ENCODE assay signal across 14 cellular contexts in the genomic region with DNA sequence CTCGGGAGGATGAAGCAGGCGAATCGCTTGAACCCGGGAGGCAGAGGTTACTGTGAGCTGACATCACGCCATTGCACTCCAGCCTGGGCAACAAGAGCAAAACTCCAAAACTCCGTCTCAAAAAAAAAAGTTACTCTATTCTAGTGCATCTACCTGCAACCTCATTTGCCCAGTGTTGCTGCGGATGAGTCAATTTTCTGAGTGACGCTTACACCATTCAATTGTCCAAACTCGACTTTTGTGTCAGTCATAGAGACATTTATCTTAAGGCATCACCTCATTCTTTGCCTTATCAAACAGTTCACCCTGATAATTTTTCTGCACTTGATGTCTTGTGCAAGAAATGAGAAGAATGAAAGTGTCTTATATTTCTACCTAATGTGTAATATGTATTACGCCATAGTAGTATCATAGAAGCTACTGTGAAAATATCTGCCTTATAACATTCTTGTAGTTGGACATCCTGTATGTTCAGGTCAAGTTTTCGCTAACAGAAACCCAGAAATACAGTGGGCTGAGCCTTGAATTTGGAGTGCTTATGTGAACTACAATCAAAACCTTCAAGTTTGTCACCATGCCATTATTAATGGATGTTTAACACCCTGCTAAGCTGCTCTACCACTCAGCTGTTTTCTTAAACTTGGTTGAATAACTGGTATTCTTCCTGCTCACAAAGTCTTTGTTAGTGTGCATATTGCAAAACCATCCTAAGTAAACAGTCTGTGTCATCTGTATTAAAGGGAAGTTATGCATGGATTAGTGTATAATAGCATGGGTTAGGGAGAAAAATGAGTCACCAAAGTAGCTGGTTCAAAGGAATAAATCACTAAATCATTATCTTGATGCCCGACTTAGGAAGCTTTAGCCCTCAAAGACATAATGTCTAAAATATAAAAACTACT.
DNase-seq lines count a peak whose midpoint lies in the region; ATAC-seq and TF ChIP-seq lines count a peak whose summit lies in the region.
"Had no signal": no experiment of that assay in that cellular context is flagged by ENCODE, and none has a peak within 500 bp of the region (broad histone marks: within the 10 kb centered on the region; RNA-seq: fewer than 3 reads in every experiment).

No MANE protein-coding gene starts in this region.

- H3K27me3 ChIP-seq in skeletal muscle satellite cell (ENCODE audit: control insufficient read depth, insufficient read depth, low read length), result no peaks in the 10 kb centered on the region
- H3K27me3 ChIP-seq in transverse colon, result no peaks in the 10 kb centered on the region
- H3K27me3 ChIP-seq: sigmoid colon had no signal

- H3K4me1 ChIP-seq in skeletal muscle satellite cell (ENCODE audit: control insufficient read depth, insufficient read depth, low read length) (peaks cover 13% of the 10 kb centered on the region), transverse colon (no peaks in the 10 kb centered on the region)
- H3K4me1 ChIP-seq: sigmoid colon had no signal

- H3K9me3 ChIP-seq in skeletal muscle satellite cell (replicated peaks; ENCODE audit: low read length) (no peaks in the 10 kb centered on the region), transverse colon (no peaks in the 10 kb centered on the region)
- H3K9me3 ChIP-seq: SK-N-SH had no signal

- no peak overlapping the region for H3K4me3 ChIP-seq in skeletal muscle satellite cell (ENCODE audit: low read length)
- H3K4me3 ChIP-seq in transverse colon, result no peak overlapping the region
- H3K4me3 ChIP-seq: lung, sigmoid colon had no signal

- intact Hi-C loops in transverse colon (cut with DNase I; ENCODE audit: low total_unique reads), result no loop called here

- in situ Hi-C loops in transverse colon (cut with MboI; ENCODE audit: low pct_ligation_motif_present in 1 of 4, low pct_unique_long_range_greater_than_20kb in 1 of 4, low sequenced_read_pairs in 3 of 4), result no loop called here

- H3K9me3 Mint-ChIP-seq in stimulated activated naive CD8-positive, alpha-beta T cell treated with anti-CD3 and anti-CD28 coated beads, Interleukin-15, amount 100 ng/mL, for 72 hours, result no peaks in the 10 kb centered on the region
- H3K9me3 Mint-ChIP-seq: activated CD4-positive, alpha-beta T cell treated with anti-CD3 and anti-CD28 coated beads, Interleukin-2, amount 10 ng/mL, durations not matched to agents 24 days and 14 days had no signal

- TF ChIP-seq CTCF in transverse colon (IDR thresholded peaks at IDR 0.05), result no peak

- peak overlapping the region; percentile 43 for H3K4me2 ChIP-seq in skeletal muscle satellite cell (ENCODE audit: low read length)
- H3K4me2 ChIP-seq: SK-N-SH had no signal

- H3K4me1 Mint-ChIP-seq in stimulated activated naive CD8-positive, alpha-beta T cell treated with anti-CD3 and anti-CD28 coated beads, Interleukin-15, amount 100 ng/mL, for 72 hours, result no peaks in the 10 kb centered on the region

- peak; percentile 3 for DNase-seq in DMS53 (lab: John Stamatoyannopoulos, UW)
- DNase-seq in DMS53 treated with DMSO at 0.1 percent for 48 hours (lab: John Stamatoyannopoulos, UW; ENCODE audit: unreplicated experiment), result no peak
- DNase-seq in RPMI7951 (ENCODE audit: low read depth), result peak; percentile 57
- peak; percentile 83 for DNase-seq in fibroblast of peridontal ligament (ENCODE audit: extremely low read depth)
- no peak for DNase-seq in transverse colon
- DNase-seq in NCI-H2081 treated with DMSO at 0.1 percent for 48 hours (lab: John Stamatoyannopoulos, UW), result no peak
- DNase-seq in stimulated activated naive CD8-positive, alpha-beta T cell treated with anti-CD3 and anti-CD28 coated beads, Interleukin-15, amount 100 ng/mL, for 72 hours, result no peak
- DNase-seq: activated CD4-positive, alpha-beta T cell treated with anti-CD3 and anti-CD28 coated beads, Interleukin-2, amount 10 ng/mL, durations not matched to agents 24 days and 14 days; activated naive CD4-positive, alpha-beta T cell treated with anti-CD3 and anti-CD28 coated beads, Interleukin-2, amount 50 U/mL, for 16 hours; sigmoid colon; SK-N-SH had no signal

- TF ChIP-seq EP300 in transverse colon (IDR thresholded peaks at IDR 0.05; ENCODE audit: low read depth), result no peak

- no peak overlapping the region for H3K27ac ChIP-seq in transverse colon
- H3K27ac ChIP-seq: 22Rv1, sigmoid colon had no signal

- H3K4me3 Mint-ChIP-seq in stimulated activated naive CD8-positive, alpha-beta T cell treated with anti-CD3 and anti-CD28 coated beads, Interleukin-15, amount 100 ng/mL, for 72 hours, result no peak overlapping the region
- H3K4me3 Mint-ChIP-seq: activated CD4-positive, alpha-beta T cell treated with anti-CD3 and anti-CD28 coated beads, Interleukin-2, amount 10 ng/mL, durations not matched to agents 24 days and 14 days had no signal

- no peak overlapping the region for H3K27ac Mint-ChIP-seq in stimulated activated naive CD8-positive, alpha-beta T cell treated with anti-CD3 and anti-CD28 coated beads, Interleukin-15, amount 100 ng/mL, for 72 hours
- H3K27ac Mint-ChIP-seq: activated CD4-positive, alpha-beta T cell treated with anti-CD3 and anti-CD28 coated beads, Interleukin-2, amount 10 ng/mL, durations not matched to agents 24 days and 14 days had no signal

- WGBS in transverse colon (ENCODE audit: low coverage in 1 of 2), 2 donors, result 88 to 89% methylated on average over 8 to 12 of the region's 12 CpGs

- no peak for ATAC-seq in stimulated activated naive CD8-positive, alpha-beta T cell treated with anti-CD3 and anti-CD28 coated beads, Interleukin-15, amount 100 ng/mL, for 72 hours

- H3K9ac ChIP-seq in skeletal muscle satellite cell (ENCODE audit: low read depth, low read length), result no peak overlapping the region
- H3K9ac ChIP-seq: SK-N-SH had no signal

- no peaks in the 10 kb centered on the region for H3K36me3 ChIP-seq in skeletal muscle satellite cell (ENCODE audit: insufficient read depth, low read length)
- H3K36me3 ChIP-seq in transverse colon, result no peaks in the 10 kb centered on the region
- H3K36me3 ChIP-seq: sigmoid colon had no signal

- TF ChIP-seq POLR2A in transverse colon (IDR thresholded peaks at IDR 0.05), result no peak

- no peaks in the 10 kb centered on the region for H3K27me3 Mint-ChIP-seq in stimulated activated naive CD8-positive, alpha-beta T cell treated with anti-CD3 and anti-CD28 coated beads, Interleukin-15, amount 100 ng/mL, for 72 hours

Comparison
In these comparisons a context has a peak if more than half of its experiments do, and no peak if none do; other contexts are left out.
1. DNase-seq: peak in DMS53 (single experiment), RPMI7951 (single experiment) and fibroblast of peridontal ligament (single experiment); none in DMS53 treated with DMSO at 0.1 percent for 48 hours (single experiment), transverse colon (single experiment), NCI-H2081 treated with DMSO at 0.1 percent for 48 hours (single experiment) and stimulated activated naive CD8-positive, alpha-beta T cell treated with anti-CD3 and anti-CD28 coated beads, Interleukin-15, amount 100 ng/mL, for 72 hours (0 of 2).